In genomic region chr1:80779278-80779677, GRCh38 we compare ENCODE assay signal across 19 cellular contexts.
"Had no signal": no experiment of that assay in that cellular context is flagged by ENCODE, and none has a peak within 500 bp of the region (broad histone marks: within the 10 kb centered on the region; RNA-seq: fewer than 3 reads in every experiment).

No MANE protein-coding gene starts in this region.

- H3K36me3 ChIP-seq: breast epithelium had no signal

- H3K27me3 Mint-ChIP-seq: activated CD4-positive, alpha-beta T cell treated with anti-CD3 and anti-CD28 coated beads, Interleukin-2, amount 10 ng/mL, durations not matched to agents 7 days and 5 days; activated naive CD4-positive, alpha-beta T cell treated with anti-CD3 and anti-CD28 coated beads, Interleukin-2, amount 50 U/mL, for 24 hours; stimulated activated naive CD8-positive, alpha-beta T cell treated with anti-CD3 and anti-CD28 coated beads, Interleukin-15, amount 100 ng/mL, for 72 hours; type B pancreatic cell had no signal

- H3K4me1 ChIP-seq: breast epithelium, psoas muscle had no signal

- H3K4me3 ChIP-seq: breast epithelium, psoas muscle had no signal

- DNase-seq: activated CD4-positive, alpha-beta T cell treated with anti-CD3 and anti-CD28 coated beads, Interleukin-2, amount 10 ng/mL, durations not matched to agents 7 days and 5 days; activated CD4-positive, CD25-positive, alpha-beta regulatory T cell; activated gamma-delta T cell; activated T-cell treated with anti-CD3 and anti-CD28 coated beads, Interleukin-2, amount 50 U/mL, for 72 hours; cortex of kidney; effector CD8-positive, alpha-beta T cell; foreskin fibroblast; hypothalamus; mammary epithelial cell; right cardiac atrium; small intestine; stimulated activated CD4-positive, alpha-beta T cell treated with anti-CD3 and anti-CD28 coated beads, Interleukin-15, amount 100 ng/mL, for 24 hours; stimulated activated CD4-positive, alpha-beta T cell treated with anti-CD3 and anti-CD28 coated beads, Interleukin-2, amount 100 ng/mL, for 48 hours; stimulated activated naive CD8-positive, alpha-beta T cell treated with anti-CD3 and anti-CD28 coated beads, Interleukin-15, amount 100 ng/mL, for 72 hours had no signal

- H3K36me3 Mint-ChIP-seq: activated naive CD4-positive, alpha-beta T cell treated with anti-CD3 and anti-CD28 coated beads, Interleukin-2, amount 50 U/mL, for 24 hours; type B pancreatic cell had no signal

- H3K4me1 Mint-ChIP-seq: activated CD4-positive, alpha-beta T cell treated with anti-CD3 and anti-CD28 coated beads, Interleukin-2, amount 10 ng/mL, durations not matched to agents 7 days and 5 days; activated naive CD4-positive, alpha-beta T cell treated with anti-CD3 and anti-CD28 coated beads, Interleukin-2, amount 50 U/mL, for 24 hours; stimulated activated naive CD8-positive, alpha-beta T cell treated with anti-CD3 and anti-CD28 coated beads, Interleukin-15, amount 100 ng/mL, for 72 hours had no signal

- H3K27ac Mint-ChIP-seq: activated CD4-positive, alpha-beta T cell treated with anti-CD3 and anti-CD28 coated beads, Interleukin-2, amount 10 ng/mL, durations not matched to agents 7 days and 5 days; activated naive CD4-positive, alpha-beta T cell treated with anti-CD3 and anti-CD28 coated beads, Interleukin-2, amount 50 U/mL, for 24 hours; activated T-cell treated with anti-CD3 and anti-CD28 coated beads, Interleukin-2, amount 50 U/mL, for 72 hours; stimulated activated naive CD8-positive, alpha-beta T cell treated with anti-CD3 and anti-CD28 coated beads, Interleukin-15, amount 100 ng/mL, for 72 hours; T-helper 2 cell treated with Interferon-gamma antibody and Interleukin-4, amounts not matched to agents 5 μg/mL and 100 μg/mL, for 36 hours; type B pancreatic cell had no signal

- H3K4me3 Mint-ChIP-seq: activated CD4-positive, alpha-beta T cell treated with anti-CD3 and anti-CD28 coated beads, Interleukin-2, amount 10 ng/mL, durations not matched to agents 7 days and 5 days; activated naive CD4-positive, alpha-beta T cell treated with anti-CD3 and anti-CD28 coated beads, Interleukin-2, amount 50 U/mL, for 24 hours; activated T-cell treated with anti-CD3 and anti-CD28 coated beads, Interleukin-2, amount 50 U/mL, for 72 hours; stimulated activated naive CD8-positive, alpha-beta T cell treated with anti-CD3 and anti-CD28 coated beads, Interleukin-15, amount 100 ng/mL, for 72 hours; T-helper 2 cell treated with Interferon-gamma antibody and Interleukin-4, amounts not matched to agents 5 μg/mL and 100 μg/mL, for 36 hours; type B pancreatic cell had no signal

- H3K9me3 ChIP-seq: breast epithelium, psoas muscle had no signal

- ATAC-seq: activated T-cell treated with anti-CD3 and anti-CD28 coated beads, Interleukin-2, amount 50 U/mL, for 72 hours; psoas muscle; right cardiac atrium; stimulated activated naive CD8-positive, alpha-beta T cell treated with anti-CD3 and anti-CD28 coated beads, Interleukin-15, amount 100 ng/mL, for 72 hours had no signal

- H3K27me3 ChIP-seq: breast epithelium had no signal

- H3K27ac ChIP-seq: breast epithelium, psoas muscle had no signal
